7 cellular contexts compared by ENCODE assay signal in genomic region chr1:151061012-151061401, GRCh38. TPM values are rescaled to one million over a fixed set of nuclear protein-coding genes. Genes with fewer than 3 reads are reported as not detected.
DNase-seq lines count a peak whose midpoint lies in the region; ATAC-seq, FAIRE-seq and TF ChIP-seq lines count a peak whose summit lies in the region.

No MANE protein-coding gene starts in this region.

- no TSS peak for BruUV-seq in K562 (replicated peaks; lab: Mats Ljungman, UMichigan)

- peaks cover 91% of the 10 kb centered on the region for H3K79me2 ChIP-seq in K562 (ENCODE audit: control insufficient read depth, insufficient read depth, low read length)

- FAIRE-seq in K562 (lab: Jason Lieb, UNC) = peak; percentile 71

- TF ChIP-seq POLR2A in K562 (conservative IDR thresholded peaks at IDR 0.05) = no peak

- no peak overlapping the region for H3K4ac ChIP-seq in neuronal stem cell (ENCODE audit: low read length)

- H3K9me3 ChIP-seq in ES-I3 (ENCODE audit: control insufficient read depth, insufficient read depth, low read length) (no peaks in the 10 kb centered on the region), K562 (replicated peaks; ENCODE audit: control insufficient read depth, insufficient read depth, low read depth, low read length) (no peaks in the 10 kb centered on the region), neuronal stem cell (replicated peaks in 1 of 2; ENCODE audit: control insufficient read depth in 2 of 2, insufficient read depth in 1 of 2, low read depth in 1 of 2, low read length in 2 of 2) (peaks cover 0 to 7% of the 10 kb centered on the region in 2 donors)

- H2BK5ac ChIP-seq in neuronal stem cell (ENCODE audit: low read length) = no peak overlapping the region

- H3K36me3 ChIP-seq in ES-I3 (ENCODE audit: insufficient read depth, low read length) (peaks cover 8% of the 10 kb centered on the region), K562 (ENCODE audit: control insufficient read depth, insufficient read depth, low read length) (peaks cover 43% of the 10 kb centered on the region), neuronal stem cell (replicated peaks in 1 of 2; ENCODE audit: control insufficient read depth in 2 of 2, insufficient read depth in 2 of 2, low read length in 2 of 2) (peaks cover 15 to 42% of the 10 kb centered on the region in 2 donors)

- H4K8ac ChIP-seq in neuronal stem cell (ENCODE audit: low read depth, low read length) = no peak overlapping the region

- H3K4me1 ChIP-seq in ES-I3 (ENCODE audit: insufficient read depth, low read length) (peaks cover 21% of the 10 kb centered on the region), K562 (replicated peaks in 1 of 2; ENCODE audit: control insufficient read depth in 2 of 2, insufficient read depth in 2 of 2, low read length in 2 of 2) (peaks cover 29% of the 10 kb centered on the region in 2 experiments), neuronal stem cell (ENCODE audit: control insufficient read depth in 2 of 2, insufficient read depth in 1 of 2, low read depth in 1 of 2, low read length in 2 of 2) (peaks cover 5 to 15% of the 10 kb centered on the region in 2 donors)

- H3K4me2 ChIP-seq in K562 (ENCODE audit: insufficient read depth, low read length) (peak overlapping the region; percentile 96), neuronal stem cell (ENCODE audit: insufficient read depth, low read length, poor library complexity, severe bottlenecking) (peak overlapping the region; percentile 65)

- no peaks in the 10 kb centered on the region for H4K20me1 ChIP-seq in K562 (replicated peaks; ENCODE audit: control insufficient read depth, insufficient read depth, low read length)

- in situ Hi-C loops in K562 (cut with MboI) = no loop called here

- no peak overlapping the region for H3K14ac ChIP-seq in neuronal stem cell (ENCODE audit: low read length)

- H3K27me3 ChIP-seq in K562 (ENCODE audit: control insufficient read depth in 2 of 2, insufficient read depth in 2 of 2, low read length in 2 of 2) (no peaks in the 10 kb centered on the region), neuronal stem cell (ENCODE audit: control insufficient read depth in 3 of 3, insufficient read depth in 3 of 3, low read depth in 1 of 3, low read length in 3 of 3) (no peaks in the 10 kb centered on the region)

- intact Hi-C loops in K562 (cut with micrococcal nuclease) = no loop called here

- H3K23ac ChIP-seq in neuronal stem cell (ENCODE audit: low read depth, low read length, poor library complexity) = no peak overlapping the region

- H2AFZ ChIP-seq in K562 (ENCODE audit: low read depth, low read length) (peak overlapping the region; percentile 37), neuronal stem cell (ENCODE audit: low read length) (peak overlapping the region; percentile 97)

- H3K9me1 ChIP-seq in K562 (ENCODE audit: control insufficient read depth, insufficient read depth, low read length) = no peaks in the 10 kb centered on the region

- no peak overlapping the region for H2AK5ac ChIP-seq in neuronal stem cell (ENCODE audit: low read depth, low read length)

- H3K79me1 ChIP-seq in neuronal stem cell (ENCODE audit: low read depth, low read length) = peaks cover 13% of the 10 kb centered on the region

- H4K91ac ChIP-seq in neuronal stem cell (ENCODE audit: low read depth, low read length, poor library complexity) = no peak overlapping the region

- peak; percentile 54 for DNase-seq in NCI-H146 treated with DMSO at 0.1 percent for 48 hours (lab: John Stamatoyannopoulos, UW; ENCODE audit: unreplicated experiment)
- DNase-seq in K562 (ENCODE audit: extremely low read depth in 1 of 4, low spot score in 3 of 4) = peak in 2 of 4 experiments; percentile 18 to 65
- no peak for DNase-seq in neuronal stem cell (ENCODE audit: low spot score)
- no peak for DNase-seq in NCI-H1048 (lab: John Stamatoyannopoulos, UW)
- DNase-seq in GDM1 (lab: John Stamatoyannopoulos, UW) = no peak

- POLR2A ChIA-PET in K562 (lab: Yijun Ruan, JAX) = interaction anchor here (1.0 to 2.0 kb wide), 4 partner anchors 9 to 104 kb away, joined by 3 to 10 read pairs (median 6); no protein-coding TSS in a partner anchor

- CTCF ChIA-PET in K562 (lab: Yijun Ruan, JAX; ENCODE audit: low intra/inter-chr PET ratio) = no interaction called here

- no peak for TF ChIP-seq EP300 in K562 (IDR thresholded peaks at IDR 0.05; ENCODE audit: low read length)

- peak overlapping the region; percentile 96 for H3K9ac ChIP-seq in ES-I3 (ENCODE audit: low read depth, low read length)
- peak overlapping the region; percentile 84 to 92; a peak in 3 of 4 replicates for H3K9ac ChIP-seq in K562 (ENCODE audit: insufficient read depth in 1 of 2, low read depth in 2 of 2, low read length in 2 of 2)
- peak overlapping the region; percentile 70 for H3K9ac ChIP-seq in neuronal stem cell (ENCODE audit: low read depth, low read length, poor library complexity)

- H2BK12ac ChIP-seq in neuronal stem cell (ENCODE audit: low read length) = no peak overlapping the region

- H3K4me3 ChIP-seq in K562 (peak overlapping the region; percentile 95), neuronal stem cell (ENCODE audit: low read length in 2 of 2) (peak overlapping the region; percentile 77 to 93)

- TF ChIP-seq RAD21 in K562 (CRISPR knock-in tag; conservative IDR thresholded peaks at IDR 0.05 in 1 of 2, IDR thresholded peaks at IDR 0.05 in 1 of 2) = peak in 1 of 2 experiments; percentile 10; a peak in 1 of 4 replicates

- ATAC-seq in K562 = peak; percentile 7
- no peak for ATAC-seq in GM18498 (IDR thresholded peaks at IDR 0.05; ENCODE audit: unreplicated experiment)

- no peak overlapping the region for H2BK120ac ChIP-seq in neuronal stem cell (ENCODE audit: low read depth, low read length)

- peak overlapping the region; percentile 91 for H3K27ac ChIP-seq in K562 (ENCODE audit: extremely low read depth, low read depth, low read length)
- H3K27ac ChIP-seq in neuronal stem cell (replicated peaks; ENCODE audit: low read length) = peak overlapping the region; percentile 77

- H3K18ac ChIP-seq in neuronal stem cell (ENCODE audit: low read length) = peak overlapping the region; percentile 46

- 0% methylated on average over 2 of the region's 2 CpGs for WGBS in K562 (ENCODE audit: insufficient coverage, low coverage, missing lambda C conversion rate)
- no CpG with 5 or more reads among the region's 2 CpGs for WGBS in neuronal stem cell (ENCODE audit: extremely low coverage in 2 of 2, insufficient read length in 2 of 2, insufficient replicate concordance in 1 of 2), 2 donors

- no peak for TF ChIP-seq CTCF in K562 (IDR thresholded peaks at IDR 0.05 in 2 of 3, conservative IDR thresholded peaks at IDR 0.05 in 1 of 3; ENCODE audit: insufficient read depth in 2 of 3, low read depth in 1 of 3, low read length in 3 of 3)

- no peak overlapping the region for H2BK15ac ChIP-seq in neuronal stem cell (ENCODE audit: low read length)

RNA-seq across cellular contexts. Expression of gene MLLT11, which starts 0.8 kb away (rescaled TPM):
- total RNA-seq in K562 (2011; cell fraction: chromatin; rRNA removed; ENCODE audit: low replicate concordance) = 5.0 and 6.7 TPM in 2 replicates
- 4.3 and 5.0 TPM in 2 replicates for total RNA-seq in K562 (2011; cell fraction: nucleolus; rRNA removed)
- 8.1 and 12.4 TPM in 2 replicates for total RNA-seq in K562 (2011; cell fraction: nucleoplasm; rRNA removed)
- total RNA-seq in K562 (2014; rRNA removed) (12.1 and 14.1 TPM in 2 replicates), K562 (2014; rRNA removed; fragmentation: Illumina TruSeq; extraction: Trizol) (18.9 and 21.8 TPM in 2 replicates), K562 (2015; rRNA removed; fragmentation: Illumina TruSeq; extraction: Trizol) (15.1 and 16.5 TPM in 2 replicates), K562 (2021) (19.4 and 20.5 TPM in 2 replicates)
- polyA plus RNA-seq in K562 (2011; rRNA removed) (39.1 and 49.6 TPM in 2 replicates), K562 (2014; fragmentation: Illumina TruSeq; extraction: Trizol) (37.1 and 40.4 TPM in 2 replicates), K562 (2014; fragmentation: Nextera tagmentation; extraction: Ambion mirVana) (10 to 100 TPM; 70.0 to 91.0 TPM), K562 (2014; rRNA removed) (22.0 and 23.8 TPM in 2 replicates)
- 21.1 and 34.7 TPM in 2 replicates for polyA plus RNA-seq in K562 (2011; cell fraction: cytosol; rRNA removed)
- polyA plus RNA-seq in K562 (2011; cell fraction: nucleus; rRNA removed) = 11.4 and 19.4 TPM in 2 replicates
- 13.2 and 18.5 TPM in 2 replicates for polyA plus RNA-seq in K562 (2012)
- polyA minus RNA-seq in K562 (2011; rRNA and poly(A)+ RNA removed) = 18.7 TPM in 2 replicates
- polyA minus RNA-seq in K562 (2011; cell fraction: cytosol; rRNA and poly(A)+ RNA removed) = 6.0 and 7.9 TPM in 2 replicates
- 2.3 and 5.1 TPM in 2 replicates for polyA minus RNA-seq in K562 (2011; cell fraction: nucleus; rRNA and poly(A)+ RNA removed)
- 74.8 TPM for polyA plus RNA-seq in neuronal stem cell (2013, experiment 1 of 2)
- polyA plus RNA-seq in neuronal stem cell (2013, experiment 2 of 2) = 76.0 TPM

RNA-seq across cellular contexts. Expression of gene CDC42SE1, which starts 1.6 kb away (rescaled TPM):
- total RNA-seq in K562 (2011; cell fraction: chromatin; rRNA removed; ENCODE audit: low replicate concordance) = 163 and 207 TPM in 2 replicates
- 124 and 125 TPM in 2 replicates for total RNA-seq in K562 (2011; cell fraction: nucleolus; rRNA removed)
- 200 and 254 TPM in 2 replicates for total RNA-seq in K562 (2011; cell fraction: nucleoplasm; rRNA removed)
- total RNA-seq in K562 (2014; rRNA removed) (89.9 and 103 TPM in 2 replicates), K562 (2014; rRNA removed; fragmentation: Illumina TruSeq; extraction: Trizol) (130 and 143 TPM in 2 replicates), K562 (2015; rRNA removed; fragmentation: Illumina TruSeq; extraction: Trizol) (108 and 113 TPM in 2 replicates), K562 (2021) (124 and 133 TPM in 2 replicates)
- polyA plus RNA-seq in K562 (2011; rRNA removed) (189 and 227 TPM in 2 replicates), K562 (2014; fragmentation: Illumina TruSeq; extraction: Trizol) (137 and 146 TPM in 2 replicates), K562 (2014; fragmentation: Nextera tagmentation; extraction: Ambion mirVana) (100 to 1,000 TPM in 1 of 2 experiments, 10 to 100 TPM in 1; 78.1 to 114 TPM), K562 (2014; rRNA removed) (86.8 and 104 TPM in 2 replicates)
- polyA plus RNA-seq in K562 (2011; cell fraction: cytosol; rRNA removed) = 79.0 and 159 TPM in 2 replicates
- 404 and 579 TPM in 2 replicates for polyA plus RNA-seq in K562 (2011; cell fraction: nucleus; rRNA removed)
- polyA plus RNA-seq in K562 (2012) = 87.3 and 116 TPM in 2 replicates
- 173 and 193 TPM in 2 replicates for polyA minus RNA-seq in K562 (2011; rRNA and poly(A)+ RNA removed)
- 75.4 and 77.3 TPM in 2 replicates for polyA minus RNA-seq in K562 (2011; cell fraction: cytosol; rRNA and poly(A)+ RNA removed)
- polyA minus RNA-seq in K562 (2011; cell fraction: nucleus; rRNA and poly(A)+ RNA removed) = 57.4 and 102 TPM in 2 replicates
- 43.2 TPM for polyA plus RNA-seq in neuronal stem cell (2013, experiment 1 of 2)
- polyA plus RNA-seq in neuronal stem cell (2013, experiment 2 of 2) = 42.9 TPM

RNA-seq across cellular contexts. Expression of gene GABPB2, which starts 9.6 kb away (rescaled TPM):
- total RNA-seq in K562 (2011; cell fraction: chromatin; rRNA removed; ENCODE audit: low replicate concordance) = 14.5 and 20.9 TPM in 2 replicates
- 7.0 and 7.1 TPM in 2 replicates for total RNA-seq in K562 (2011; cell fraction: nucleolus; rRNA removed)
- total RNA-seq in K562 (2011; cell fraction: nucleoplasm; rRNA removed) = 9.7 and 13.7 TPM in 2 replicates
- 4.8 and 6.9 TPM in 2 replicates for total RNA-seq in K562 (2014; rRNA removed)
- total RNA-seq in K562 (2014; rRNA removed; fragmentation: Illumina TruSeq; extraction: Trizol) = 8.0 and 9.6 TPM in 2 replicates
- total RNA-seq in K562 (2015; rRNA removed; fragmentation: Illumina TruSeq; extraction: Trizol) = 6.1 and 7.1 TPM in 2 replicates
- 5.9 and 6.6 TPM in 2 replicates for total RNA-seq in K562 (2021)
- 13.3 and 18.6 TPM in 2 replicates for polyA plus RNA-seq in K562 (2011; rRNA removed)
- polyA plus RNA-seq in K562 (2011; cell fraction: cytosol; rRNA removed) = 8.6 and 14.1 TPM in 2 replicates
- polyA plus RNA-seq in K562 (2011; cell fraction: nucleus; rRNA removed) = 7.7 and 11.0 TPM in 2 replicates
- polyA plus RNA-seq in K562 (2012) = 3.6 and 4.9 TPM in 2 replicates
- 4.8 and 6.4 TPM in 2 replicates for polyA plus RNA-seq in K562 (2014; fragmentation: Illumina TruSeq; extraction: Trizol)
- 1 to 10 TPM; 2.2 to 3.0 TPM for polyA plus RNA-seq in K562 (2014; fragmentation: Nextera tagmentation; extraction: Ambion mirVana)
- 6.1 and 7.1 TPM in 2 replicates for polyA plus RNA-seq in K562 (2014; rRNA removed)
- 18.4 and 21.3 TPM in 2 replicates for polyA minus RNA-seq in K562 (2011; rRNA and poly(A)+ RNA removed)
- 5.6 and 9.4 TPM in 2 replicates for polyA minus RNA-seq in K562 (2011; cell fraction: cytosol; rRNA and poly(A)+ RNA removed)
- 3.0 and 3.9 TPM in 2 replicates for polyA minus RNA-seq in K562 (2011; cell fraction: nucleus; rRNA and poly(A)+ RNA removed)
- 2.4 TPM for polyA plus RNA-seq in neuronal stem cell (2013, experiment 1 of 2)
- polyA plus RNA-seq in neuronal stem cell (2013, experiment 2 of 2) = 2.6 TPM

RNA-seq across cellular contexts. Expression of gene C1orf56, which starts 13.5 kb away (rescaled TPM):
- total RNA-seq in K562 (2011; cell fraction: chromatin; rRNA removed; ENCODE audit: low replicate concordance) = 1.2 and 1.9 TPM in 2 replicates
- 1.3 and 1.4 TPM in 2 replicates for total RNA-seq in K562 (2011; cell fraction: nucleolus; rRNA removed)
- total RNA-seq in K562 (2011; cell fraction: nucleoplasm; rRNA removed) = 1.1 and 1.5 TPM in 2 replicates
- 1.2 TPM in 2 replicates for total RNA-seq in K562 (2014; rRNA removed)
- total RNA-seq in K562 (2014; rRNA removed; fragmentation: Illumina TruSeq; extraction: Trizol) = 0.16 and 0.18 TPM in 2 replicates
- total RNA-seq in K562 (2015; rRNA removed; fragmentation: Illumina TruSeq; extraction: Trizol) = 0.49 and 1.5 TPM in 2 replicates
- total RNA-seq in K562 (2021) = 1.1 and 1.3 TPM in 2 replicates
- 0.39 and 0.74 TPM in 2 replicates for polyA plus RNA-seq in K562 (2011; rRNA removed)
- polyA plus RNA-seq in K562 (2011; cell fraction: cytosol; rRNA removed) = 0.36 and 0.46 TPM in 2 replicates
- polyA plus RNA-seq in K562 (2011; cell fraction: nucleus; rRNA removed) = 0.92 and 1.0 TPM in 2 replicates
- 2.0 and 3.5 TPM in 2 replicates for polyA plus RNA-seq in K562 (2012)
- polyA plus RNA-seq in K562 (2014; fragmentation: Illumina TruSeq; extraction: Trizol) = 0.39 and 0.61 TPM in 2 replicates
- polyA plus RNA-seq in K562 (2014; fragmentation: Nextera tagmentation; extraction: Ambion mirVana) = 10 to 100 TPM in 1 of 2 experiments, 1 to 10 TPM in 1; 5.2 to 15.7 TPM
- 0.58 and 0.61 TPM in 2 replicates for polyA plus RNA-seq in K562 (2014; rRNA removed)
- 0.21 and 0.33 TPM in 2 replicates for polyA minus RNA-seq in K562 (2011; rRNA and poly(A)+ RNA removed)
- 0.82 and 1.7 TPM in 2 replicates for polyA minus RNA-seq in K562 (2011; cell fraction: cytosol; rRNA and poly(A)+ RNA removed)
- 0.67 and 1.00 TPM in 2 replicates for polyA minus RNA-seq in K562 (2011; cell fraction: nucleus; rRNA and poly(A)+ RNA removed)
- 5.0 TPM for polyA plus RNA-seq in neuronal stem cell (2013, experiment 1 of 2)
- polyA plus RNA-seq in neuronal stem cell (2013, experiment 2 of 2) = 5.3 TPM

RNA-seq across cellular contexts. Expression of gene BNIPL, which starts 24.6 kb away (rescaled TPM):
- 9.9 and 10.6 TPM in 2 replicates for total RNA-seq in K562 (2011; cell fraction: chromatin; rRNA removed; ENCODE audit: low replicate concordance)
- total RNA-seq in K562 (2011; cell fraction: nucleolus; rRNA removed) = 5.3 TPM in 2 replicates
- 6.0 and 10.8 TPM in 2 replicates for total RNA-seq in K562 (2011; cell fraction: nucleoplasm; rRNA removed)
- total RNA-seq in K562 (2014; rRNA removed) = 0.49 and 0.68 TPM in 2 replicates
- 0.55 and 0.67 TPM in 2 replicates for total RNA-seq in K562 (2014; rRNA removed; fragmentation: Illumina TruSeq; extraction: Trizol)
- 0.54 and 0.90 TPM in 2 replicates for total RNA-seq in K562 (2015; rRNA removed; fragmentation: Illumina TruSeq; extraction: Trizol)
- 0.47 and 0.84 TPM in 2 replicates for total RNA-seq in K562 (2021)
- polyA plus RNA-seq in K562 (2011; rRNA removed) = 1.3 and 2.5 TPM in 2 replicates
- polyA plus RNA-seq in K562 (2011; cell fraction: cytosol; rRNA removed) = 0.37 and 2.3 TPM in 2 replicates
- 5.6 and 8.6 TPM in 2 replicates for polyA plus RNA-seq in K562 (2011; cell fraction: nucleus; rRNA removed)
- polyA plus RNA-seq in K562 (2012) = 0.44 and 1.3 TPM in 2 replicates
- polyA plus RNA-seq in K562 (2014; fragmentation: Illumina TruSeq; extraction: Trizol) = 0.53 and 0.98 TPM in 2 replicates
- under 1 TPM; 0.08 to 0.31 TPM for polyA plus RNA-seq in K562 (2014; fragmentation: Nextera tagmentation; extraction: Ambion mirVana)
- 0.73 and 1.4 TPM in 2 replicates for polyA plus RNA-seq in K562 (2014; rRNA removed)
- 1.2 and 1.5 TPM in 2 replicates for polyA minus RNA-seq in K562 (2011; rRNA and poly(A)+ RNA removed)
- polyA minus RNA-seq in K562 (2011; cell fraction: cytosol; rRNA and poly(A)+ RNA removed) = not detected in 2 replicates
- 0.54 and 1.6 TPM in 2 replicates for polyA minus RNA-seq in K562 (2011; cell fraction: nucleus; rRNA and poly(A)+ RNA removed)
- 0.40 TPM for polyA plus RNA-seq in neuronal stem cell (2013, experiment 1 of 2)
- polyA plus RNA-seq in neuronal stem cell (2013, experiment 2 of 2) = 0.26 TPM
